In the genomic region with DNA sequence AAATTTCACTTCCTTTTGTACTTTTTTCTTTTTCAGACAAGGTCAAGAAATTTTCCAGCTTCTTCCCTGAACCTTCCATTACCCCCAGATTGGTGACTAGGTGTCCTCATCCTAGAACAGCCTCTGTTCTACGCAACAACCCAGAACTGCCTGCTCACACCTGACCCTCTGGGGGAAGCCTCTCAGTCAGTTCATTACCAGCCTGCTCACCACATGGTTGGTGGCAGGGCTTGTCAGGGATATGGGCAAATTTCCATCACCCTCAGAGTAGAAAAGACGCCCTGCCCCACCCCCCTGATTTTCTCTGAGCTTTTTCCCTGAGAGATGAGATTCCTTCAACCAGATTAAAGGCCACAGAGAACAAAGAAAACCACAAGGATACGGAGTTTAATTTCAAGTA, we compare ENCODE assay signal across 12 cellular contexts. TPM values are rescaled to one million over a fixed set of nuclear protein-coding genes. Genes with fewer than 3 reads are reported as not detected.
"Had no signal": no experiment of that assay in that cellular context is flagged by ENCODE, and none has a peak within 500 bp of the region (broad histone marks: within the 10 kb centered on the region; RNA-seq: fewer than 3 reads in every experiment).

No MANE protein-coding gene starts in this region.

- H3K4me3 Mint-ChIP-seq: activated T-cell treated with anti-CD3 and anti-CD28 coated beads, Interleukin-2, amount 50 U/mL, for 4 hours had no signal

- H3K4me1 ChIP-seq: prostate gland, thyroid gland, uterus had no signal

- H3K27ac Mint-ChIP-seq: activated naive CD4-positive, alpha-beta T cell treated with anti-CD3 and anti-CD28 coated beads, Interleukin-2, amount 50 U/mL, for 72 hours had no signal

- DNase-seq: activated gamma-delta T cell; activated T-cell treated with anti-CD3 and anti-CD28 coated beads, Interleukin-2, amount 50 U/mL, for 4 hours; heart right ventricle; midbrain; uterus had no signal

- H3K9me3 Mint-ChIP-seq: activated naive CD4-positive, alpha-beta T cell treated with anti-CD3 and anti-CD28 coated beads, Interleukin-2, amount 50 U/mL, for 72 hours; activated T-cell treated with anti-CD3 and anti-CD28 coated beads, Interleukin-2, amount 50 U/mL, for 4 hours had no signal

- ATAC-seq: activated T-cell treated with anti-CD3 and anti-CD28 coated beads, Interleukin-2, amount 50 U/mL, for 4 hours; gastroesophageal sphincter; heart right ventricle; sciatic nerve had no signal

- H3K27me3 ChIP-seq: thyroid gland had no signal

- H3K36me3 Mint-ChIP-seq: activated naive CD4-positive, alpha-beta T cell treated with anti-CD3 and anti-CD28 coated beads, Interleukin-2, amount 50 U/mL, for 72 hours had no signal

- H3K9me3 ChIP-seq: gastroesophageal sphincter, heart right ventricle, prostate gland, thyroid gland, uterus had no signal

- H3K27ac ChIP-seq: gastroesophageal sphincter, heart right ventricle, prostate gland, thyroid gland, uterus had no signal

RNA-seq across cellular contexts. Expression of gene CFAP95, which starts 5.3 kb away (rescaled TPM):
- total RNA-seq: activated naive CD4-positive, alpha-beta T cell treated with anti-CD3 and anti-CD28 coated beads, Interleukin-2, amount 50 U/mL, for 72 hours; activated T-cell treated with anti-CD3 and anti-CD28 coated beads, Interleukin-2, amount 50 U/mL, for 4 hours; gastroesophageal sphincter; myocyte; osteoblast; sciatic nerve; thyroid gland had no signal
